17 cellular contexts compared by ENCODE assay signal in the genomic region with DNA sequence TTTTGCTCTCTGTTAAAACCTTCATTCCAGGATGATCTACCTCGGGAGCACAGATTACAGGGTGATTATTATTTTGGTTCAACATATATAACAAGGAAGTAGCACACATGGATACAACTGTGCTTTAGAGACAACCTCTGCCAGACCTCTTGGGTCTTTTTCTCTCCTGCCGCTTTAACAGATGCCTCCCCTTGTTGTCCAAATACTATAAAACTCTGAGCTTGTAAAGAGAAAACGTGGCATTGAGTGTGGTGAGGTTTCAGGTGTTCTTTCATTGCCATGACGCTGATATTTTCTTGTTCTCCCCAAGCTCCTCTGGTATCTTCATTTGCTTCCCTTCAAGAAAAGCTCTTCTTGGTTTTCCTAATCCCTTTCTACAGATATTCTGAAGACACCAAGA.
DNase-seq lines count a peak whose midpoint lies in the region; ATAC-seq and TF ChIP-seq lines count a peak whose summit lies in the region.
"Had no signal": no experiment of that assay in that cellular context is flagged by ENCODE, and none has a peak within 500 bp of the region (broad histone marks: within the 10 kb centered on the region; RNA-seq: fewer than 3 reads in every experiment).

No MANE protein-coding gene starts in this region.

- TF ChIP-seq CTCF in Loucy (conservative IDR thresholded peaks at IDR 0.05; ENCODE audit: low read length) (no peak), VCaP (conservative IDR thresholded peaks at IDR 0.05) (no peak)

- H3K4me3 Mint-ChIP-seq in T-helper 2 cell treated with Interferon-gamma antibody and Interleukin-4, amounts not matched to agents 5 μg/mL and 100 μg/mL, for 36 hours = peak overlapping the region; percentile 62
- H3K4me3 Mint-ChIP-seq: CD8-positive, alpha-beta T cell; HFFc6 had no signal

- H3K27ac Mint-ChIP-seq in T-helper 2 cell treated with Interferon-gamma antibody and Interleukin-4, amounts not matched to agents 5 μg/mL and 100 μg/mL, for 36 hours = peak overlapping the region; percentile 37
- H3K27ac Mint-ChIP-seq: CD8-positive, alpha-beta T cell; HFFc6 had no signal

- H3K27me3 Mint-ChIP-seq in T-helper 2 cell treated with Interferon-gamma antibody and Interleukin-4, amounts not matched to agents 5 μg/mL and 100 μg/mL, for 36 hours (ENCODE audit: low read depth) = no peaks in the 10 kb centered on the region

- H3K9me2 ChIP-seq in Loucy (replicated peaks; ENCODE audit: low read depth, low read length) = no peaks in the 10 kb centered on the region

- H3K4me1 Mint-ChIP-seq in T-helper 2 cell treated with Interferon-gamma antibody and Interleukin-4, amounts not matched to agents 5 μg/mL and 100 μg/mL, for 36 hours (ENCODE audit: low read depth) = peaks cover 36% of the 10 kb centered on the region

- H3K9ac ChIP-seq in Loucy (ENCODE audit: low read depth, low read length, poor library complexity, severe bottlenecking) = no peak overlapping the region

- no peaks in the 10 kb centered on the region for H3K9me3 Mint-ChIP-seq in T-helper 2 cell treated with Interferon-gamma antibody and Interleukin-4, amounts not matched to agents 5 μg/mL and 100 μg/mL, for 36 hours
- H3K9me3 Mint-ChIP-seq: CD8-positive, alpha-beta T cell; HFFc6 had no signal

- no peak for DNase-seq in T-helper 2 cell treated with Interferon-gamma antibody and Interleukin-4, amounts not matched to agents 5 μg/mL and 100 μg/mL, for 36 hours (ENCODE audit: low spot score)
- no peak for DNase-seq in T-helper 2 cell
- no peak for DNase-seq in NCI-H146 treated with DMSO at 0.1 percent for 48 hours (lab: John Stamatoyannopoulos, UW; ENCODE audit: unreplicated experiment)
- DNase-seq: ACHN; CD8-positive, alpha-beta T cell; COR-L47; DMS153; DMS79 treated with DMSO at 0.1 percent for 48 hours; EL; HCEC 1CT; HFFc6 had no signal

- no peaks in the 10 kb centered on the region for H3K36me3 ChIP-seq in Loucy (ENCODE audit: insufficient read depth, low read length)

- H3F3A ChIP-seq in Loucy (ENCODE audit: low read depth) = 0 out of 2 replicates have a peak, but pooled peaks cover 6% of the 10 kb centered on the region

- H3K27ac ChIP-seq in VCaP = peak overlapping the region; percentile 37; the same call in 1 of the 2 replicates
- H3K27ac ChIP-seq: C4-2B had no signal

- peaks cover 20% of the 10 kb centered on the region for H3K4me1 ChIP-seq in Loucy (ENCODE audit: insufficient read depth, low read length, poor library complexity, severe bottlenecking)

- no peaks in the 10 kb centered on the region for H3K79me2 ChIP-seq in Loucy (ENCODE audit: insufficient read depth, low read length)

- no peak overlapping the region for H3K4me3 ChIP-seq in Loucy (ENCODE audit: low read length, poor library complexity, severe bottlenecking)

- TF ChIP-seq POLR2A in GM18505 (IDR thresholded peaks at IDR 0.05; ENCODE audit: borderline replicate concordance, extremely low read depth, insufficient read depth, insufficient read length) = no peak

- H3K27me3 ChIP-seq in Loucy (ENCODE audit: insufficient read depth, low read length, poor library complexity, severe bottlenecking) = no peaks in the 10 kb centered on the region

- no peaks in the 10 kb centered on the region for H3K36me3 Mint-ChIP-seq in T-helper 2 cell treated with Interferon-gamma antibody and Interleukin-4, amounts not matched to agents 5 μg/mL and 100 μg/mL, for 36 hours (ENCODE audit: low read depth)
- H3K36me3 Mint-ChIP-seq: CD8-positive, alpha-beta T cell had no signal

- H4K20me1 ChIP-seq in Loucy (ENCODE audit: insufficient read depth, low read length, poor library complexity, severe bottlenecking) = no peaks in the 10 kb centered on the region

- H3K9me3 ChIP-seq in Loucy (ENCODE audit: insufficient read depth, low read depth, low read length) = no peaks in the 10 kb centered on the region; the same call in 1 of the 2 replicates

- ATAC-seq in GM19351 (IDR thresholded peaks at IDR 0.05; ENCODE audit: unreplicated experiment) = no peak
- ATAC-seq in GM18505 (IDR thresholded peaks at IDR 0.05; ENCODE audit: unreplicated experiment) = no peak
- ATAC-seq: CD8-positive, alpha-beta T cell; HepG2 had no signal

- peak overlapping the region; percentile 41 for H3K4me2 ChIP-seq in Loucy (ENCODE audit: low read depth, low read length, poor library complexity, severe bottlenecking)

- H2AFZ ChIP-seq in Loucy (ENCODE audit: low read length) = no peak overlapping the region
